Comparison of ENCODE assay signal across 8 cellular contexts in genomic region chr4:11480683-11481082, GRCh38. TPM values are rescaled to one million over a fixed set of nuclear protein-coding genes. Genes with fewer than 3 reads are reported as not detected.
A peak's percentile ranks its signal among the peaks of the same experiment; 100 is the strongest.
DNase-seq lines count a peak whose midpoint lies in the region; ATAC-seq, FAIRE-seq and TF ChIP-seq lines count a peak whose summit lies in the region.

No MANE protein-coding gene starts in this region.

- no peaks in the 10 kb centered on the region for H3K79me2 ChIP-seq in endothelial cell of umbilical vein (ENCODE audit: control insufficient read depth, insufficient read depth, low read length)

- TF ChIP-seq CTCF in endothelial cell of umbilical vein (IDR thresholded peaks at IDR 0.05; ENCODE audit: extremely low read depth in 1 of 2, insufficient read depth in 1 of 2, low read depth in 1 of 2, low read length in 2 of 2) = no peak

- H3K4me1 ChIP-seq in endothelial cell of umbilical vein (ENCODE audit: control insufficient read depth, extremely low read depth, insufficient read depth, low read length) = peaks cover 32% of the 10 kb centered on the region

- H3K9me1 ChIP-seq in endothelial cell of umbilical vein (replicated peaks; ENCODE audit: control insufficient read depth, extremely low read depth, insufficient read depth, low read length) = no peaks in the 10 kb centered on the region

- H4K20me1 ChIP-seq in endothelial cell of umbilical vein (replicated peaks; ENCODE audit: control insufficient read depth, extremely low read depth, insufficient read depth, low read length) = no peaks in the 10 kb centered on the region

- peak overlapping the region; percentile 29 for H2AFZ ChIP-seq in endothelial cell of umbilical vein (ENCODE audit: low read depth, low read length)

- H3K9ac ChIP-seq in endothelial cell of umbilical vein (replicated peaks; ENCODE audit: extremely low read depth, insufficient read depth, low read length) = no peak overlapping the region

- peak; percentile 57 for DNase-seq in DMS53 (lab: John Stamatoyannopoulos, UW)
- DNase-seq in endothelial cell of umbilical vein (ENCODE audit: low read depth, low spot score) = peak; percentile 62
- no peak for DNase-seq in GM19238 (ENCODE audit: insufficient read length, low spot score)
- DNase-seq in occipital lobe (lab: John Stamatoyannopoulos, UW) = no peak
- no peak for DNase-seq in D341Med (ENCODE audit: low spot score)
- DNase-seq in NCI-H524 treated with DMSO at 0.1 percent for 48 hours (lab: John Stamatoyannopoulos, UW) = no peak

- no peaks in the 10 kb centered on the region for H3K27me3 ChIP-seq in endothelial cell of umbilical vein (ENCODE audit: control insufficient read depth in 2 of 2, insufficient read depth in 2 of 2, low read length in 2 of 2)

- CTCF ChIA-PET in endothelial cell of umbilical vein (lab: Charles Lee) = interaction anchor here (1.2 to 1.5 kb wide), 3 partner anchors 9 to 1152 kb away, joined by 4 to 5 read pairs (median 4); no protein-coding TSS in a partner anchor

- ATAC-seq in GM21381 (IDR thresholded peaks at IDR 0.05; ENCODE audit: unreplicated experiment) (peak; percentile 94), HG03575 (IDR thresholded peaks at IDR 0.05; ENCODE audit: extremely low read depth, insufficient number of reproducible peaks, low FRiP score, unreplicated experiment) (peak; percentile 91)

- no peaks in the 10 kb centered on the region for H3K36me3 ChIP-seq in endothelial cell of umbilical vein (ENCODE audit: control insufficient read depth in 2 of 2, extremely low read depth in 1 of 2, insufficient read depth in 2 of 2, low read length in 2 of 2)

- FAIRE-seq in endothelial cell of umbilical vein (lab: Jason Lieb, UNC) = peak; percentile 83

- no peak overlapping the region for H3K4me3 ChIP-seq in endothelial cell of umbilical vein (replicated peaks in 1 of 3; ENCODE audit: insufficient read depth in 1 of 3, low read depth in 1 of 3, low read length in 3 of 3)

- peak overlapping the region; percentile 32 for H3K27ac ChIP-seq in endothelial cell of umbilical vein (ENCODE audit: insufficient read depth, low read depth, low read length)

- no peak overlapping the region for H3K4me2 ChIP-seq in endothelial cell of umbilical vein (ENCODE audit: insufficient read depth, low read length)

- H3K9me3 ChIP-seq in endothelial cell of umbilical vein (replicated peaks; ENCODE audit: control insufficient read depth, insufficient read depth, low read length) = no peaks in the 10 kb centered on the region

- no TSS peak for BruUV-seq in endothelial cell of umbilical vein (replicated peaks; lab: Mats Ljungman, UMichigan)

- TF ChIP-seq POLR2A in endothelial cell of umbilical vein (IDR thresholded peaks at IDR 0.05; ENCODE audit: low read depth, low read length) = no peak

- POLR2A ChIA-PET in endothelial cell of umbilical vein (lab: Charles Lee) = no interaction called here

- intact Hi-C loops in endothelial cell of umbilical vein (cut with micrococcal nuclease) = no loop called here

- dilution Hi-C loops in endothelial cell of umbilical vein (cut with MboI; ENCODE audit: extremely low pct_ligation_motif_present, low sequenced_read_pairs) = no loop called here

TF ChIP-seq in endothelial cell of umbilical vein, 7 proteins besides CTCF, POLR2A, EP300 and RAD21:
- TF ChIP-seq MYC (IDR thresholded peaks at IDR 0.05; ENCODE audit: low read depth, low read length) = no peak
- TF ChIP-seq POLR2AphosphoS5 (IDR thresholded peaks at IDR 0.05; ENCODE audit: insufficient read depth, low read depth, low read length) = peak; percentile 48
- TF ChIP-seq GATA2 (IDR thresholded peaks at IDR 0.05; ENCODE audit: insufficient read depth, insufficient read length, low read depth, low read length) = peak; percentile 71
- TF ChIP-seq JUN (IDR thresholded peaks at IDR 0.05; ENCODE audit: borderline replicate concordance, insufficient read depth, insufficient read length, low read depth) = peak; percentile 47
- no peak for TF ChIP-seq EZH2 (IDR thresholded peaks at IDR 0.05; ENCODE audit: borderline replicate concordance, low read depth, low read length, severe bottlenecking)
- peak; percentile 77 for TF ChIP-seq FOS (IDR thresholded peaks at IDR 0.05; ENCODE audit: borderline replicate concordance, insufficient read depth, low read length)
- TF ChIP-seq MAX (IDR thresholded peaks at IDR 0.05; ENCODE audit: insufficient read depth, insufficient read length) = no peak

RNA-seq across cellular contexts. Expression of gene HS3ST1, which starts 52.0 kb away (rescaled TPM):
- 0.92 and 1.3 TPM in 2 replicates for total RNA-seq in endothelial cell of umbilical vein
- 0.14 and 0.49 TPM in 2 replicates for polyA plus RNA-seq in endothelial cell of umbilical vein
- 0.23 and 0.31 TPM in 2 replicates for polyA plus RNA-seq in endothelial cell of umbilical vein (2011; cell fraction: cytosol; rRNA removed)
- 0.03 and 0.08 TPM in 2 replicates for polyA plus RNA-seq in endothelial cell of umbilical vein (2011; cell fraction: nucleus; rRNA removed)
- 0.18 and 0.27 TPM in 2 replicates for polyA plus RNA-seq in endothelial cell of umbilical vein (2012)
- polyA minus RNA-seq in endothelial cell of umbilical vein = 0.15 and 0.97 TPM in 2 replicates
- 0.72 TPM for polyA minus RNA-seq in endothelial cell of umbilical vein (2011; cell fraction: cytosol; rRNA and poly(A)+ RNA removed)
- polyA minus RNA-seq in endothelial cell of umbilical vein (2011; cell fraction: nucleus; rRNA and poly(A)+ RNA removed) = 0.34 TPM in 1 of 2 replicates, not detected in the other
- total RNA-seq in occipital lobe = 15.0 TPM

Comparison
In these comparisons a context has a peak if more than half of its experiments do, and no peak if none do; other contexts are left out.
1. DNase-seq: peak in DMS53 (single experiment) and endothelial cell of umbilical vein (single experiment); none in GM19238 (single experiment), occipital lobe (single experiment), D341Med (single experiment) and NCI-H524 treated with DMSO at 0.1 percent for 48 hours (single experiment).